ENCODE assay signal across 21 cellular contexts in the genomic region with DNA sequence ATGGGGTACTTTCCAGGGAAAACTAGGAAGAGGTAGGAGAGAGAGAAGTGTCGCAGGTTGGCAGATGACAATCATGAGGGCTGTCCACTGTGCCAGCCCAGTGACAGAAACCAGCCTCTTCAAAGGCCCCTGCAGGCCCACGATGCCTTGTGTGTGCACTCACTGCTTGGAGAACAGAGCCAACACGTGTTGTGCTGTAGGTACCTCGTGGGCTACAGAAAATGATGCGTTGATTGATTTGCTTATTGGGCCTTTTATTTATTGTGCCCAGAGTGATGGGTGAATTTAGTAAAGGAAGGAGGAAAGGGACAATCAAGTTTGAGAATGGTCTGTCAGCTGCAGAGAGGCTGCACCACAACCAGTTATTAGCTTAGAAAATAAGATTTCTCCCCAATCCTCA.
A peak's percentile ranks its signal among the peaks of the same experiment; 100 is the strongest.
DNase-seq lines count a peak whose midpoint lies in the region; ATAC-seq and TF ChIP-seq lines count a peak whose summit lies in the region.
"Had no signal": no experiment of that assay in that cellular context is flagged by ENCODE, and none has a peak within 500 bp of the region (broad histone marks: within the 10 kb centered on the region; RNA-seq: fewer than 3 reads in every experiment).

No MANE protein-coding gene starts in this region.

- H3K4me2 ChIP-seq in SK-N-SH, result no peak overlapping the region
- H3K4me2 ChIP-seq in BLaER1, result peak overlapping the region; percentile 23; the same call in 1 of the 2 replicates
- no peak overlapping the region for H3K4me2 ChIP-seq in parathyroid adenoma (ENCODE audit: low read length)
- H3K4me2 ChIP-seq: A549 had no signal

- H3F3A ChIP-seq in SK-N-SH (replicated peaks; ENCODE audit: insufficient read depth), result no peaks in the 10 kb centered on the region

- TF ChIP-seq CTCF in SK-N-SH (IDR thresholded peaks at IDR 0.05), result no peak
- no peak for TF ChIP-seq CTCF in parathyroid adenoma (IDR thresholded peaks at IDR 0.05)

- H3K9me3 ChIP-seq in SK-N-SH (no peaks in the 10 kb centered on the region), BLaER1 (no peaks in the 10 kb centered on the region), parathyroid adenoma (ENCODE audit: control insufficient read depth, low read length) (no peaks in the 10 kb centered on the region)
- H3K9me3 ChIP-seq: A549 had no signal

- DNase-seq in SK-N-SH, result peak; percentile 33
- DNase-seq: AML-193; C1 segment of cervical spinal cord; CD4-positive, alpha-beta memory T cell; CD4-positive, CD25-positive, alpha-beta regulatory T cell; CD8-positive, alpha-beta memory T cell; COR-L47; DMS 273 treated with DMSO at 0.1 percent for 48 hours; DMS153; DMS53; DMS79; DND-41; EL; GDM1 had no signal

- TF ChIP-seq EP300 in SK-N-SH (IDR thresholded peaks at IDR 0.05; ENCODE audit: borderline replicate concordance in 1 of 2, low read depth in 1 of 2, low read length in 1 of 2), result 0 out of 4 replicates have a peak, but pooled peaks of 1 of the 2 experiments have one; percentile 13

- ATAC-seq in SK-N-SH treated with all-trans-retinoic acid at 6 μM for 48 hours (no peak), GM19463 (IDR thresholded peaks at IDR 0.05; ENCODE audit: unreplicated experiment) (no peak)
- ATAC-seq: A549, GM12878 had no signal

- WGBS in SK-N-SH (ENCODE audit: low lambda C conversion rate), result 41% methylated on average over 5 of the region's 5 CpGs

- H3K4me3 ChIP-seq in SK-N-SH (ENCODE audit: low read depth in 2 of 2, low read length in 1 of 2) (no peak overlapping the region), BLaER1 (no peak overlapping the region), parathyroid adenoma (ENCODE audit: low read depth, low read length) (no peak overlapping the region)
- H3K4me3 ChIP-seq: A549, GM12878 had no signal

- H4K20me1 ChIP-seq in SK-N-SH (ENCODE audit: insufficient read depth) (no peaks in the 10 kb centered on the region), BLaER1 (no peaks in the 10 kb centered on the region)

- CTCF ChIA-PET in SK-N-SH (lab: Yijun Ruan, JAX), result interaction anchor here (1.6 to 1.8 kb wide), 2 partner anchors 24 to 42 kb away, joined by 3 to 10 read pairs; no protein-coding TSS in a partner anchor

- no peaks in the 10 kb centered on the region for H3K36me3 ChIP-seq in SK-N-SH (replicated peaks in 1 of 2; ENCODE audit: control insufficient read depth in 1 of 2, insufficient read depth in 2 of 2, low read length in 1 of 2)
- H3K36me3 ChIP-seq in BLaER1, result no peaks in the 10 kb centered on the region
- H3K36me3 ChIP-seq in parathyroid adenoma (ENCODE audit: control insufficient read depth, insufficient read depth, low read length), result no peaks in the 10 kb centered on the region

- H3K4me1 ChIP-seq in SK-N-SH (ENCODE audit: control insufficient read depth in 1 of 2, insufficient read depth in 2 of 2, low read depth in 1 of 2, low read length in 1 of 2) (peaks cover 0 to 8% of the 10 kb centered on the region in 2 experiments; a peak in 1 of 4 replicates), BLaER1 (peaks cover 20% of the 10 kb centered on the region), parathyroid adenoma (peaks cover 14% of the 10 kb centered on the region)
- H3K4me1 ChIP-seq: A549 had no signal

- H3K79me2 ChIP-seq in SK-N-SH (ENCODE audit: insufficient read depth) (no peaks in the 10 kb centered on the region), parathyroid adenoma (no peaks in the 10 kb centered on the region)

- TF ChIP-seq RAD21 in SK-N-SH (IDR thresholded peaks at IDR 0.05; ENCODE audit: low read length), result no peak

- no peak overlapping the region for H3K9ac ChIP-seq in SK-N-SH
- H3K9ac ChIP-seq in BLaER1, result no peak overlapping the region
- no peak overlapping the region for H3K9ac ChIP-seq in parathyroid adenoma

- no peak overlapping the region for H2AFZ ChIP-seq in SK-N-SH (ENCODE audit: low read depth)
- H2AFZ ChIP-seq in parathyroid adenoma, result peak overlapping the region; percentile 34

- no peaks in the 10 kb centered on the region for H3K9me2 ChIP-seq in SK-N-SH

- POLR2A ChIA-PET in SK-N-SH (lab: Yijun Ruan, JAX), result no interaction called here

- H3K27me3 ChIP-seq in SK-N-SH (ENCODE audit: insufficient read depth) (no peaks in the 10 kb centered on the region), BLaER1 (no peaks in the 10 kb centered on the region), parathyroid adenoma (ENCODE audit: control insufficient read depth, insufficient read depth, low read length) (no peaks in the 10 kb centered on the region)

- H3K27ac ChIP-seq in SK-N-SH (ENCODE audit: low read depth in 2 of 2, low read length in 1 of 2), result no peak overlapping the region
- no peak overlapping the region for H3K27ac ChIP-seq in BLaER1
- no peak overlapping the region for H3K27ac ChIP-seq in parathyroid adenoma
- H3K27ac ChIP-seq: 22Rv1, A549 had no signal

TF ChIP-seq in SK-N-SH, 30 proteins besides CTCF, POLR2A, EP300 and RAD21 (continues in another document):
- TF ChIP-seq POLR2AphosphoS5 (IDR thresholded peaks at IDR 0.05; ENCODE audit: low read depth, low read length) (no peak), MXI1 (IDR thresholded peaks at IDR 0.05; ENCODE audit: low read depth, low read length) (0 out of 2 replicates have a peak, but pooled peaks have one; percentile 18), SIN3A (IDR thresholded peaks at IDR 0.05; ENCODE audit: borderline replicate concordance, low read depth, low read length) (no peak), USF1 (IDR thresholded peaks at IDR 0.05; ENCODE audit: borderline replicate concordance, low read depth) (no peak), RFX5 (IDR thresholded peaks at IDR 0.05; ENCODE audit: low read length) (no peak), FOSL2 (IDR thresholded peaks at IDR 0.05; ENCODE audit: borderline replicate concordance, low read depth) (no peak)

TF ChIP-seq in SK-N-SH treated with all-trans-retinoic acid at 6 μM for 48 hours, 23 proteins besides CTCF, POLR2A, EP300 and RAD21 (continues in another document):
- TF ChIP-seq PATZ1 (CRISPR knock-in tag; IDR thresholded peaks at IDR 0.05; ENCODE audit: borderline replicate concordance) (no peak), OSR1 (CRISPR knock-in tag; IDR thresholded peaks at IDR 0.05) (no peak), TOX (CRISPR knock-in tag; IDR thresholded peaks at IDR 0.05; ENCODE audit: borderline replicate concordance) (no peak), ZNF8 (CRISPR knock-in tag; IDR thresholded peaks at IDR 0.05) (no peak), ZFP3 (CRISPR knock-in tag; IDR thresholded peaks at IDR 0.05) (no peak), ZNF70 (CRISPR knock-in tag; IDR thresholded peaks at IDR 0.05) (no peak), TCF4 (CRISPR knock-in tag; IDR thresholded peaks at IDR 0.05; ENCODE audit: borderline replicate concordance) (no peak), ZFP30 (CRISPR knock-in tag; IDR thresholded peaks at IDR 0.05) (no peak), ISL1 (CRISPR knock-in tag; IDR thresholded peaks at IDR 0.05) (no peak), CREB5 (CRISPR knock-in tag; IDR thresholded peaks at IDR 0.05; ENCODE audit: low read depth) (no peak), SNAI2 (CRISPR knock-in tag; IDR thresholded peaks at IDR 0.05) (no peak), ZNF565 (CRISPR knock-in tag; conservative IDR thresholded peaks at IDR 0.05; ENCODE audit: low read depth) (no peak)
- TF ChIP-seq, protein P1, sequence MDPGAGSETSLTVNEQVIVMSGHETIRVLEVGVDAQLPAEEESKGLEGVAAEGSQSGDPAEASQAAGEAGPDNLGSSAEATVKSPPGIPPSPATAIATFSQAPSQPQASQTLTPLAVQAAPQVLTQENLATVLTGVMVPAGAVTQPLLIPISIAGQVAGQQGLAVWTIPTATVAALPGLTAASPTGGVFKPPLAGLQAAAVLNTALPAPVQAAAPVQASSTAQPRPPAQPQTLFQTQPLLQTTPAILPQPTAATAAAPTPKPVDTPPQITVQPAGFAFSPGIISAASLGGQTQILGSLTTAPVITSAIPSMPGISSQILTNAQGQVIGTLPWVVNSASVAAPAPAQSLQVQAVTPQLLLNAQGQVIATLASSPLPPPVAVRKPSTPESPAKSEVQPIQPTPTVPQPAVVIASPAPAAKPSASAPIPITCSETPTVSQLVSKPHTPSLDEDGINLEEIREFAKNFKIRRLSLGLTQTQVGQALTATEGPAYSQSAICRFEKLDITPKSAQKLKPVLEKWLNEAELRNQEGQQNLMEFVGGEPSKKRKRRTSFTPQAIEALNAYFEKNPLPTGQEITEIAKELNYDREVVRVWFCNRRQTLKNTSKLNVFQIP (CRISPR knock-in tag; IDR thresholded peaks at IDR 0.05; ENCODE audit: borderline replicate concordance, low read depth), result no peak
